In genomic region chr12:52907092-52907810, GRCh38 we compare ENCODE assay signal across 10 cellular contexts. TPM values are rescaled to one million over a fixed set of nuclear protein-coding genes. Genes with fewer than 3 reads are reported as not detected.
A peak's percentile ranks its signal among the peaks of the same experiment; 100 is the strongest.
DNase-seq lines count a peak whose midpoint lies in the region; ATAC-seq and TF ChIP-seq lines count a peak whose summit lies in the region.
"Had no signal": no experiment of that assay in that cellular context is flagged by ENCODE, and none has a peak within 500 bp of the region (broad histone marks: within the 10 kb centered on the region; RNA-seq: fewer than 3 reads in every experiment).

No MANE protein-coding gene starts in this region.

- H3K9me2 ChIP-seq in PC-3 (replicated peaks; ENCODE audit: low read length) = no peaks in the 10 kb centered on the region

- CTCF ChIA-PET in PC-3 (lab: Charles Lee) = no interaction called here
- CTCF ChIA-PET in CD8-positive, alpha-beta T cell (lab: Charles Lee) = interaction anchor here (0.8 to 1.9 kb wide), 2 partner anchors 22 to 73 kb away, joined by 3 to 6 read pairs; no protein-coding TSS in a partner anchor
- CTCF ChIA-PET in activated CD8-positive, alpha-beta T cell treated with anti-CD3 and anti-CD28 coated beads, Interleukin-2, amount 10 ng/mL, durations not matched to agents 7 days and 5 days (lab: Charles Lee) = interaction anchor here (0.7 to 1.4 kb wide), 2 partner anchors 11 to 1081 kb away, joined by 3 read pairs; no protein-coding TSS in a partner anchor

- ATAC-seq in PC-3 (peak; percentile 7; the same call in 1 of the 2 replicates), HG03457 (IDR thresholded peaks at IDR 0.05; ENCODE audit: unreplicated experiment) (no peak)
- no peak for ATAC-seq in CD8-positive, alpha-beta T cell
- ATAC-seq in activated CD8-positive, alpha-beta T cell treated with anti-CD3 and anti-CD28 coated beads, Interleukin-2, amount 10 ng/mL, durations not matched to agents 7 days and 5 days = no peak

- DNase-seq in DMS 273 (lab: John Stamatoyannopoulos, UW; ENCODE audit: unreplicated experiment) = peak; percentile 37
- DNase-seq in DMS 273 treated with DMSO at 0.1 percent for 48 hours (lab: John Stamatoyannopoulos, UW) = no peak
- DNase-seq in PC-3 = peak; percentile 88
- DNase-seq in thyroid gland = peak; percentile 96 to 97
- no peak for DNase-seq in CD8-positive, alpha-beta T cell
- DNase-seq in activated CD8-positive, alpha-beta T cell treated with anti-CD3 and anti-CD28 coated beads, Interleukin-2, amount 10 ng/mL, durations not matched to agents 7 days and 5 days = no peak
- DNase-seq: activated naive CD4-positive, alpha-beta T cell had no signal

- H3K9me3 ChIP-seq in PC-3 (ENCODE audit: low read length) (no peaks in the 10 kb centered on the region), iPS-20b (ENCODE audit: insufficient read depth, low read depth, low read length) (no peaks in the 10 kb centered on the region), thyroid gland (no peaks in the 10 kb centered on the region)
- H3K9me3 ChIP-seq in CD8-positive, alpha-beta T cell (ENCODE audit: low read length) = no peaks in the 10 kb centered on the region

- TF ChIP-seq CTCF in PC-3 (conservative IDR thresholded peaks at IDR 0.05; ENCODE audit: low read depth, low read length) = no peak
- TF ChIP-seq CTCF in thyroid gland (IDR thresholded peaks at IDR 0.05) = no peak
- no peak for TF ChIP-seq CTCF in CD8-positive, alpha-beta T cell (IDR thresholded peaks at IDR 0.05)

- no peaks in the 10 kb centered on the region for H3F3A ChIP-seq in PC-3 (ENCODE audit: low read length, unreplicated experiment)

- H3K4me1 ChIP-seq in PC-3 (ENCODE audit: insufficient read depth, low read length) = peaks cover 55% of the 10 kb centered on the region
- H3K4me1 ChIP-seq in iPS-20b (ENCODE audit: insufficient read depth, low read length) = peaks cover 39% of the 10 kb centered on the region
- peaks cover 38 to 52% of the 10 kb centered on the region in 2 donors for H3K4me1 ChIP-seq in thyroid gland
- H3K4me1 ChIP-seq in CD8-positive, alpha-beta T cell (ENCODE audit: insufficient read depth, low read length) = peaks cover 4% of the 10 kb centered on the region

- peak overlapping the region; percentile 53 for H2AFZ ChIP-seq in PC-3 (ENCODE audit: low read length)

- no peak overlapping the region for H3K27ac Mint-ChIP-seq in CD8-positive, alpha-beta T cell
- no peak overlapping the region for H3K27ac Mint-ChIP-seq in activated CD8-positive, alpha-beta T cell treated with anti-CD3 and anti-CD28 coated beads, Interleukin-2, amount 10 ng/mL, durations not matched to agents 7 days and 5 days
- H3K27ac Mint-ChIP-seq: memory B cell had no signal

- 13 to 22% methylated on average over 7 of the region's 7 CpGs for WGBS in thyroid gland, 2 donors

- TF ChIP-seq POLR2A in thyroid gland (IDR thresholded peaks at IDR 0.05) = peak in 1 of 2 donors; percentile 57

- intact Hi-C loops in PC-3 (cut with micrococcal nuclease) (no loop called here), thyroid gland (cut with DNase I) (no loop called here)
- intact Hi-C loops in CD8-positive, alpha-beta T cell (cut with DNase I, micrococcal nuclease) = no loop called here

- POLR2A ChIA-PET in PC-3 (lab: Charles Lee; ENCODE audit: unreplicated experiment) = interaction anchor here (0.9 kb wide), 1 partner anchor 19 kb away, joined by 8 read pairs; no protein-coding TSS in a partner anchor
- POLR2A ChIA-PET in CD8-positive, alpha-beta T cell (lab: Charles Lee) = no interaction called here
- POLR2A ChIA-PET in activated CD8-positive, alpha-beta T cell treated with anti-CD3 and anti-CD28 coated beads, Interleukin-2, amount 10 ng/mL, durations not matched to agents 7 days and 5 days (lab: Charles Lee) = no interaction called here

- H4K20me1 ChIP-seq in PC-3 (ENCODE audit: low read length) = peaks cover 21% of the 10 kb centered on the region

- H3K36me3 ChIP-seq in PC-3 (ENCODE audit: low read depth, low read length) (peaks cover 4% of the 10 kb centered on the region; the same call in 1 of the 2 replicates), iPS-20b (ENCODE audit: insufficient read depth, low read depth, low read length) (peaks cover under 1% of the 10 kb centered on the region; the same call in 1 of the 2 replicates), thyroid gland (no peaks in the 10 kb centered on the region)
- no peaks in the 10 kb centered on the region for H3K36me3 ChIP-seq in CD8-positive, alpha-beta T cell (ENCODE audit: insufficient read depth, low read length)

- H3K4me2 ChIP-seq in PC-3 (ENCODE audit: low read length) = peak overlapping the region; percentile 77

- H3K9me3 Mint-ChIP-seq in CD8-positive, alpha-beta T cell = no peaks in the 10 kb centered on the region
- H3K9me3 Mint-ChIP-seq in activated CD8-positive, alpha-beta T cell treated with anti-CD3 and anti-CD28 coated beads, Interleukin-2, amount 10 ng/mL, durations not matched to agents 7 days and 5 days (ENCODE audit: insufficient read depth) = no peaks in the 10 kb centered on the region
- H3K9me3 Mint-ChIP-seq: memory B cell had no signal

- H3K79me2 ChIP-seq in PC-3 (ENCODE audit: low read length) = peaks cover 35% of the 10 kb centered on the region

- H3K27me3 ChIP-seq in PC-3 (ENCODE audit: low read length) (no peaks in the 10 kb centered on the region), iPS-20b (ENCODE audit: insufficient read depth, low read length) (no peaks in the 10 kb centered on the region), thyroid gland (no peaks in the 10 kb centered on the region)
- H3K27me3 ChIP-seq in CD8-positive, alpha-beta T cell (ENCODE audit: insufficient read depth, low read length) = no peaks in the 10 kb centered on the region

- peaks cover 7% of the 10 kb centered on the region for H3K4me1 Mint-ChIP-seq in CD8-positive, alpha-beta T cell (ENCODE audit: low read depth)
- peaks cover 14% of the 10 kb centered on the region for H3K4me1 Mint-ChIP-seq in activated CD8-positive, alpha-beta T cell treated with anti-CD3 and anti-CD28 coated beads, Interleukin-2, amount 10 ng/mL, durations not matched to agents 7 days and 5 days (ENCODE audit: low read depth)

- H3K27me3 Mint-ChIP-seq in CD8-positive, alpha-beta T cell (ENCODE audit: low read depth) = no peaks in the 10 kb centered on the region
- peaks cover 3% of the 10 kb centered on the region for H3K27me3 Mint-ChIP-seq in activated CD8-positive, alpha-beta T cell treated with anti-CD3 and anti-CD28 coated beads, Interleukin-2, amount 10 ng/mL, durations not matched to agents 7 days and 5 days (ENCODE audit: low read depth)

- no peak overlapping the region for H3K4me3 Mint-ChIP-seq in CD8-positive, alpha-beta T cell
- H3K4me3 Mint-ChIP-seq in activated CD8-positive, alpha-beta T cell treated with anti-CD3 and anti-CD28 coated beads, Interleukin-2, amount 10 ng/mL, durations not matched to agents 7 days and 5 days = no peak overlapping the region
- H3K4me3 Mint-ChIP-seq: memory B cell had no signal

- peak overlapping the region; percentile 66 for H3K27ac ChIP-seq in PC-3 (ENCODE audit: low read length)
- H3K27ac ChIP-seq in iPS-20b (ENCODE audit: low read length) = no peak overlapping the region
- H3K27ac ChIP-seq in thyroid gland = peak overlapping the region; percentile 99 to 100 (median 99)
- no peak overlapping the region for H3K27ac ChIP-seq in CD8-positive, alpha-beta T cell (ENCODE audit: low read depth, low read length)

- peak overlapping the region; percentile 44 for H3K9ac ChIP-seq in PC-3 (ENCODE audit: low read length)
- peak overlapping the region; percentile 28; the same call in 1 of the 2 replicates for H3K9ac ChIP-seq in iPS-20b (ENCODE audit: low read depth, low read length)

- no TSS peak for BruUV-seq in PC-3 (replicated peaks; lab: Mats Ljungman, UMichigan)

- H3K4me3 ChIP-seq in PC-3 (ENCODE audit: low read length) (peak overlapping the region; percentile 37; the same call in 1 of the 2 replicates), iPS-20b (ENCODE audit: low read length) (no peak overlapping the region), thyroid gland (replicated peaks in 1 of 3) (no peak overlapping the region)
- H3K4me3 ChIP-seq in CD8-positive, alpha-beta T cell (ENCODE audit: low read depth, low read length) = no peak overlapping the region

- H3K36me3 Mint-ChIP-seq in CD8-positive, alpha-beta T cell = no peaks in the 10 kb centered on the region
- H3K36me3 Mint-ChIP-seq in activated CD8-positive, alpha-beta T cell treated with anti-CD3 and anti-CD28 coated beads, Interleukin-2, amount 10 ng/mL, durations not matched to agents 7 days and 5 days (ENCODE audit: low read depth) = no peaks in the 10 kb centered on the region
- H3K36me3 Mint-ChIP-seq: memory B cell had no signal

RNA-seq across cellular contexts. Expression of gene KRT8, which starts 2.4 kb away (rescaled TPM):
- 719 and 1,028 TPM in 2 replicates for total RNA-seq in PC-3 (2014; rRNA removed)
- total RNA-seq in thyroid gland = 1,000 to 10,000 TPM in 1 of 4 donors, 100 to 1,000 TPM in 3; 364 to 1,037 (median 698) TPM
- under 1 TPM; 0.42 to 0.57 TPM for total RNA-seq in CD8-positive, alpha-beta T cell
- total RNA-seq in activated CD8-positive, alpha-beta T cell treated with anti-CD3 and anti-CD28 coated beads, Interleukin-2, amount 10 ng/mL, durations not matched to agents 7 days and 5 days = not detected

RNA-seq across cellular contexts. Expression of gene KRT18, which starts 41.7 kb away (rescaled TPM):
- total RNA-seq in PC-3 (2014; rRNA removed) (1,461 and 1,545 TPM in 2 replicates), thyroid gland (100 to 1,000 TPM; 389 to 648 (median 540) TPM)
- total RNA-seq in CD8-positive, alpha-beta T cell = 1 to 10 TPM; 3.5 to 4.2 TPM
- under 1 TPM; 0.44 to 0.95 TPM for total RNA-seq in activated CD8-positive, alpha-beta T cell treated with anti-CD3 and anti-CD28 coated beads, Interleukin-2, amount 10 ng/mL, durations not matched to agents 7 days and 5 days

RNA-seq across cellular contexts. Expression of gene KRT78, which starts 58.5 kb away (rescaled TPM):
- total RNA-seq in PC-3 (2014; rRNA removed) (0.12 and 0.15 TPM in 2 replicates), thyroid gland (under 1 TPM in 1 of 4 donors, not detected in 3; 0.40 TPM)
- total RNA-seq in CD8-positive, alpha-beta T cell = not detected
- total RNA-seq in activated CD8-positive, alpha-beta T cell treated with anti-CD3 and anti-CD28 coated beads, Interleukin-2, amount 10 ng/mL, durations not matched to agents 7 days and 5 days = not detected

Comparison
In these comparisons a context has a peak if more than half of its experiments do, and no peak if none do; other contexts are left out.
1. DNase-seq: peak in DMS 273 (single experiment), PC-3 (single experiment) and thyroid gland (2 of 2); none in DMS 273 treated with DMSO at 0.1 percent for 48 hours (single experiment), CD8-positive, alpha-beta T cell (0 of 7) and activated CD8-positive, alpha-beta T cell treated with anti-CD3 and anti-CD28 coated beads, Interleukin-2, amount 10 ng/mL, durations not matched to agents 7 days and 5 days (single experiment).
2. H3K27ac ChIP-seq: peak in PC-3 (single experiment) and thyroid gland (3 of 3); none in iPS-20b (single experiment) and CD8-positive, alpha-beta T cell (single experiment).
3. RNA of gene KRT8, which starts 2.4 kb away (total RNA-seq): 364 to 1,037 TPM in thyroid gland and 719 to 1,028 TPM in PC-3; 0.42 to 0.57 TPM in CD8-positive, alpha-beta T cell and not detected in activated CD8-positive, alpha-beta T cell treated with anti-CD3 and anti-CD28 coated beads, Interleukin-2, amount 10 ng/mL, durations not matched to agents 7 days and 5 days; every median in the first group is over 100 times any median in the second.
4. RNA of gene KRT18, which starts 41.7 kb away (total RNA-seq): 1,461 to 1,545 TPM in PC-3 and 389 to 648 TPM in thyroid gland; 3.5 to 4.2 TPM in CD8-positive, alpha-beta T cell and 0.44 to 0.95 TPM in activated CD8-positive, alpha-beta T cell treated with anti-CD3 and anti-CD28 coated beads, Interleukin-2, amount 10 ng/mL, durations not matched to agents 7 days and 5 days; every median in the first group is over 10 times any median in the second.